In genomic region chr2:23595021-23595420, GRCh38 we compare ENCODE assay signal across 1 cellular context.
TF ChIP-seq lines count a peak whose summit lies in the region.

No MANE protein-coding gene starts in this region.

TF ChIP-seq in GM23338, 12 proteins besides CTCF, POLR2A, EP300 and RAD21 (continued from another document):
- TF ChIP-seq, protein P1, sequence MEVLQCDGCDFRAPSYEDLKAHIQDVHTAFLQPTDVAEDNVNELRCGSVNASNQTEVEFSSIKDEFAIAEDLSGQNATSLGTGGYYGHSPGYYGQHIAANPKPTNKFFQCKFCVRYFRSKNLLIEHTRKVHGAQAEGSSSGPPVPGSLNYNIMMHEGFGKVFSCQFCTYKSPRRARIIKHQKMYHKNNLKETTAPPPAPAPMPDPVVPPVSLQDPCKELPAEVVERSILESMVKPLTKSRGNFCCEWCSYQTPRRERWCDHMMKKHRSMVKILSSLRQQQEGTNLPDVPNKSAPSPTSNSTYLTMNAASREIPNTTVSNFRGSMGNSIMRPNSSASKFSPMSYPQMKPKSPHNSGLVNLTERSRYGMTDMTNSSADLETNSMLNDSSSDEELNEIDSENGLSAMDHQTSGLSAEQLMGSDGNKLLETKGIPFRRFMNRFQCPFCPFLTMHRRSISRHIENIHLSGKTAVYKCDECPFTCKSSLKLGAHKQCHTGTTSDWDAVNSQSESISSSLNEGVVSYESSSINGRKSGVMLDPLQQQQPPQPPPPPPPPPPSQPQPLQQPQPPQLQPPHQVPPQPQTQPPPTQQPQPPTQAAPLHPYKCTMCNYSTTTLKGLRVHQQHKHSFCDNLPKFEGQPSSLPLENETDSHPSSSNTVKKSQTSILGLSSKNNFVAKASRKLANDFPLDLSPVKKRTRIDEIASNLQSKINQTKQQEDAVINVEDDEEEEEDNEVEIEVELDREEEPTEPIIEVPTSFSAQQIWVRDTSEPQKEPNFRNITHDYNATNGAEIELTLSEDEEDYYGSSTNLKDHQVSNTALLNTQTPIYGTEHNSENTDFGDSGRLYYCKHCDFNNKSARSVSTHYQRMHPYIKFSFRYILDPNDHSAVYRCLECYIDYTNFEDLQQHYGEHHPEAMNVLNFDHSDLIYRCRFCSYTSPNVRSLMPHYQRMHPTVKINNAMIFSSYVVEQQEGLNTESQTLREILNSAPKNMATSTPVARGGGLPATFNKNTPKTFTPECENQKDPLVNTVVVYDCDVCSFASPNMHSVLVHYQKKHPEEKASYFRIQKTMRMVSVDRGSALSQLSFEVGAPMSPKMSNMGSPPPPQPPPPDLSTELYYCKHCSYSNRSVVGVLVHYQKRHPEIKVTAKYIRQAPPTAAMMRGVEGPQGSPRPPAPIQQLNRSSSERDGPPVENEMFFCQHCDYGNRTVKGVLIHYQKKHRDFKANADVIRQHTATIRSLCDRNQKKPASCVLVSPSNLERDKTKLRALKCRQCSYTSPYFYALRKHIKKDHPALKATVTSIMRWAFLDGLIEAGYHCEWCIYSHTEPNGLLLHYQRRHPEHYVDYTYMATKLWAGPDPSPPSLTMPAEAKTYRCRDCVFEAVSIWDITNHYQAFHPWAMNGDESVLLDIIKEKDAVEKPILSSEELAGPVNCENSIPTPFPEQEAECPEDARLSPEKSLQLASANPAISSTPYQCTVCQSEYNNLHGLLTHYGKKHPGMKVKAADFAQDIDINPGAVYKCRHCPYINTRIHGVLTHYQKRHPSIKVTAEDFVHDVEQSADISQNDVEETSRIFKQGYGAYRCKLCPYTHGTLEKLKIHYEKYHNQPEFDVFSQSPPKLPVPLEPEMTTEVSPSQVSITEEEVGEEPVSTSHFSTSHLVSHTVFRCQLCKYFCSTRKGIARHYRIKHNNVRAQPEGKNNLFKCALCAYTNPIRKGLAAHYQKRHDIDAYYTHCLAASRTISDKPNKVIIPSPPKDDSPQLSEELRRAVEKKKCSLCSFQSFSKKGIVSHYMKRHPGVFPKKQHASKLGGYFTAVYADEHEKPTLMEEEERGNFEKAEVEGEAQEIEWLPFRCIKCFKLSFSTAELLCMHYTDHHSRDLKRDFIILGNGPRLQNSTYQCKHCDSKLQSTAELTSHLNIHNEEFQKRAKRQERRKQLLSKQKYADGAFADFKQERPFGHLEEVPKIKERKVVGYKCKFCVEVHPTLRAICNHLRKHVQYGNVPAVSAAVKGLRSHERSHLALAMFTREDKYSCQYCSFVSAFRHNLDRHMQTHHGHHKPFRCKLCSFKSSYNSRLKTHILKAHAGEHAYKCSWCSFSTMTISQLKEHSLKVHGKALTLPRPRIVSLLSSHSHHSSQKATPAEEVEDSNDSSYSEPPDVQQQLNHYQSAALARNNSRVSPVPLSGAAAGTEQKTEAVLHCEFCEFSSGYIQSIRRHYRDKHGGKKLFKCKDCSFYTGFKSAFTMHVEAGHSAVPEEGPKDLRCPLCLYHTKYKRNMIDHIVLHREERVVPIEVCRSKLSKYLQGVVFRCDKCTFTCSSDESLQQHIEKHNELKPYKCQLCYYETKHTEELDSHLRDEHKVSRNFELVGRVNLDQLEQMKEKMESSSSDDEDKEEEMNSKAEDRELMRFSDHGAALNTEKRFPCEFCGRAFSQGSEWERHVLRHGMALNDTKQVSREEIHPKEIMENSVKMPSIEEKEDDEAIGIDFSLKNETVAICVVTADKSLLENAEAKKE (CRISPR knock-in tag; IDR thresholded peaks at IDR 0.05): no peak
- TF ChIP-seq ZNF114 (CRISPR knock-in tag; IDR thresholded peaks at IDR 0.05): no peak
- TF ChIP-seq ZNF331 (CRISPR knock-in tag; IDR thresholded peaks at IDR 0.05; ENCODE audit: low read depth): no peak
- TF ChIP-seq EZH2phosphoT487 (IDR thresholded peaks at IDR 0.05; ENCODE audit: unreplicated experiment): no peak
- TF ChIP-seq EZH2 (IDR thresholded peaks at IDR 0.05; ENCODE audit: low read depth, unreplicated experiment): no peak
- TF ChIP-seq POLR2AphosphoS5 (IDR thresholded peaks at IDR 0.05; ENCODE audit: low read depth): no peak
- TF ChIP-seq JUNB (IDR thresholded peaks at IDR 0.05; ENCODE audit: unreplicated experiment): no peak
- TF ChIP-seq REST (IDR thresholded peaks at IDR 0.05; ENCODE audit: unreplicated experiment): no peak
- TF ChIP-seq CREB1 (CRISPR knock-in tag; IDR thresholded peaks at IDR 0.05; ENCODE audit: low read depth): no peak
- no peak for TF ChIP-seq STAT1 (IDR thresholded peaks at IDR 0.05; ENCODE audit: unreplicated experiment)
- no peak for TF ChIP-seq NANOG (IDR thresholded peaks at IDR 0.05; ENCODE audit: borderline replicate concordance)
